ENCODE assay signal across 12 cellular contexts in genomic region chr11:131759140-131759539, GRCh38.
DNase-seq lines count a peak whose midpoint lies in the region.
"Had no signal": no experiment of that assay in that cellular context is flagged by ENCODE, and none has a peak within 500 bp of the region (broad histone marks: within the 10 kb centered on the region; RNA-seq: fewer than 3 reads in every experiment).

No MANE protein-coding gene starts in this region.

- H3K27me3 ChIP-seq in GM23248 (replicated peaks; ENCODE audit: insufficient read depth) (no peaks in the 10 kb centered on the region), skeletal muscle satellite cell (ENCODE audit: control insufficient read depth, insufficient read depth, low read length) (no peaks in the 10 kb centered on the region)

- H4K20me1 ChIP-seq in GM23248 (ENCODE audit: insufficient read depth), result no peaks in the 10 kb centered on the region

- DNase-seq in GM23248, result no peak
- peak; percentile 14 for DNase-seq in SK-MEL-5 (ENCODE audit: low read depth, low spot score)
- DNase-seq in fibroblast of peridontal ligament (ENCODE audit: extremely low read depth), result peak; percentile 24
- DNase-seq in EL, result no peak
- DNase-seq in HT-29 (ENCODE audit: low spot score), result no peak
- DNase-seq in DMS79 (lab: John Stamatoyannopoulos, UW), result no peak
- DNase-seq: NCI-H187, NCI-H345, NCI-H774, SIG-M5 had no signal

- no peak overlapping the region for H3K4me2 ChIP-seq in GM23248 (ENCODE audit: unreplicated experiment)
- no peak overlapping the region for H3K4me2 ChIP-seq in skeletal muscle satellite cell (ENCODE audit: low read length)

- H3F3A ChIP-seq in GM23248 (ENCODE audit: insufficient read depth), result peaks cover 52% of the 10 kb centered on the region

- no peaks in the 10 kb centered on the region for H3K79me2 ChIP-seq in GM23248 (ENCODE audit: insufficient read depth)

- 41 to 47% methylated on average over 2 of the region's 2 CpGs for WGBS in GM23248 (ENCODE audit: low coverage in 1 of 2, low lambda C conversion rate in 2 of 2, missing lambda C conversion rate in 2 of 2), 2 experiments

- H3K36me3 ChIP-seq in GM23248 (ENCODE audit: low read depth) (no peaks in the 10 kb centered on the region), skeletal muscle satellite cell (ENCODE audit: insufficient read depth, low read length) (no peaks in the 10 kb centered on the region)

- H3K9me3 ChIP-seq in GM23248 (ENCODE audit: low read depth), result no peaks in the 10 kb centered on the region
- H3K9me3 ChIP-seq in skeletal muscle satellite cell (replicated peaks; ENCODE audit: low read length), result no peaks in the 10 kb centered on the region

- in situ Hi-C loops in GM23248 (cut with MboI), result no loop called here
- in situ Hi-C loops in SK-MEL-5 (cut with HindIII; ENCODE audit: low pct_unique_long_range_greater_than_20kb, low sequenced_read_pairs), result no loop called here

- peak overlapping the region; percentile 70; the same call in 1 of the 2 replicates for H3K9ac ChIP-seq in GM23248
- peak overlapping the region; percentile 67 for H3K9ac ChIP-seq in skeletal muscle satellite cell (ENCODE audit: low read depth, low read length)

- H3K9me2 ChIP-seq in GM23248 (ENCODE audit: insufficient read depth), result no peaks in the 10 kb centered on the region

- H3K4me3 ChIP-seq in GM23248 (no peak overlapping the region), skeletal muscle satellite cell (ENCODE audit: low read length) (no peak overlapping the region)

- no peak overlapping the region for H2AFZ ChIP-seq in GM23248

- peak overlapping the region; percentile 91 for H3K27ac ChIP-seq in GM23248
- H3K27ac ChIP-seq: RWPE1 had no signal

- H3K4me1 ChIP-seq in GM23248 (ENCODE audit: insufficient read depth), result peaks cover 49% of the 10 kb centered on the region
- H3K4me1 ChIP-seq in skeletal muscle satellite cell (ENCODE audit: control insufficient read depth, insufficient read depth, low read length), result peaks cover 66% of the 10 kb centered on the region

Comparison
In these comparisons a context has a peak if more than half of its experiments do, and no peak if none do; other contexts are left out.
1. DNase-seq: peak in SK-MEL-5 (single experiment) and fibroblast of peridontal ligament (single experiment); none in GM23248 (single experiment), EL (single experiment), HT-29 (single experiment) and DMS79 (single experiment).